In the genomic region with DNA sequence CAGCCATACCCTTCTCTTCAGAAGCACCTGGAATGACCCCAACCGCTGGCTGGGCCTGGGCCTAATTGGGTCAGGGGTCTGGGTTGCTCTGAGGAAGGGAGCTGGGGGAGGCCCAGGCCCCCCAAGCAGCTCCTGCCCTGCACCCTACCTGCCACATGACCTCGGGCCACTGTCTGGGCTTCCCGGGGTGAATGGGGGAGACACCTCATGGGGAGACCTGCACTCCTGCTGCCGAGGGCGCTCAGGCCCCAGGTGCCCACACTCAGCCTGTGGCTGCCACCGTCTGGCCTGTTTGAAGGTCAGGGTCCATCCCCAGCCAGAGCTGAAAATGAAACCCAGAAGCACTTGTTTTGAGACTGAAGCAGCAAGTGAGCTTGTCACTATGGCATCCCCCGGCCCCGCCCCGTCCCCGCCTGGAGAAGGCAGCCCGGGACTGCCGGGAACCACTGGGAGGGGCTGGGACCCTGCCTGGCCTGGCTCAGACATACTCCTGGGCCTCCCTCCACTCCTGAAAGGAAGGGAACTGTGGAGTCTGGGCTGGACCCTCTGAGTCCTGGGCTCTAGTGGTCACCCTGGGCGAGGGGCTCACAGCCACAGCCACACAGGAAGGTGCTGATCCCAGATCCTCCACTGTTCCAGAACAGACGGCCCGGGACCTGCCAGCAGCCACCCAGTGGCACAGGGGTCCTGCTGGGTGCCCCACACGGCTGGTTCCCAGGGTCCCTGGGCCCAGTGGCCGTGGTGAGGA, we compare ENCODE assay signal across 8 cellular contexts. TPM values are rescaled to one million over a fixed set of nuclear protein-coding genes. Genes with fewer than 3 reads are reported as not detected.
DNase-seq lines count a peak whose midpoint lies in the region; ATAC-seq and TF ChIP-seq lines count a peak whose summit lies in the region.
"Had no signal": no experiment of that assay in that cellular context is flagged by ENCODE, and none has a peak within 500 bp of the region (broad histone marks: within the 10 kb centered on the region; RNA-seq: fewer than 3 reads in every experiment).

No MANE protein-coding gene starts in this region.

- peak in 1 of 2 donors; percentile 19 for TF ChIP-seq POLR2A in tibial nerve (IDR thresholded peaks at IDR 0.05)

- H3K4me1 ChIP-seq in tibial nerve, result peaks cover 0 to 59% (median 40%) of the 10 kb centered on the region in 4 donors

- H3K4me3 Mint-ChIP-seq in brain, result peak overlapping the region in 1 of 5 experiments; percentile 42
- H3K4me3 Mint-ChIP-seq: IgD-negative memory B cell had no signal

- TF ChIP-seq CTCF in brain (conservative IDR thresholded peaks at IDR 0.05), result no peak
- TF ChIP-seq CTCF in tibial nerve (IDR thresholded peaks at IDR 0.05), result no peak

- DNase-seq in HuH-7 (ENCODE audit: low spot score) (peak; percentile 99), kidney tubule cell (ENCODE audit: low spot score) (peak; percentile 60), tibial nerve (ENCODE audit: low spot score in 2 of 2) (peak; percentile 54 to 65)
- DNase-seq in activated CD4-positive, alpha-beta T cell treated with anti-CD3 and anti-CD28 coated beads, Interleukin-2, amount 50 U/mL, for 48 hours, result no peak

- no peaks in the 10 kb centered on the region for H3K27me3 ChIP-seq in tibial nerve

- H3K9me3 ChIP-seq in tibial nerve, result no peaks in the 10 kb centered on the region

- H3K27me3 Mint-ChIP-seq in brain, result no peaks in the 10 kb centered on the region
- H3K27me3 Mint-ChIP-seq: IgD-negative memory B cell had no signal

- H3K9me3 Mint-ChIP-seq in brain, result no peaks in the 10 kb centered on the region
- H3K9me3 Mint-ChIP-seq: IgD-negative memory B cell had no signal

- H3K4me1 Mint-ChIP-seq in brain, result peaks cover 21% of the 10 kb centered on the region

- no peaks in the 10 kb centered on the region for H3K36me3 Mint-ChIP-seq in brain
- H3K36me3 Mint-ChIP-seq: IgD-negative memory B cell had no signal

- H3K4me3 ChIP-seq in tibial nerve, result no peak overlapping the region

- no peak for ATAC-seq in GM18909 (IDR thresholded peaks at IDR 0.05; ENCODE audit: poor library complexity, unreplicated experiment)
- no peak for ATAC-seq in HG02588 (IDR thresholded peaks at IDR 0.05; ENCODE audit: unreplicated experiment)

- TF ChIP-seq EP300 in tibial nerve (IDR thresholded peaks at IDR 0.05), result peak; percentile 12 to 63

- H3K36me3 ChIP-seq in tibial nerve, result peaks cover 0 to 35% (median 9%) of the 10 kb centered on the region in 3 donors

- peak overlapping the region; percentile 66 to 94 (median 87) for H3K27ac ChIP-seq in tibial nerve

- H3K27ac Mint-ChIP-seq in brain, result peak overlapping the region in 4 of 5 experiments; percentile 58 to 80 (median 68)
- H3K27ac Mint-ChIP-seq: IgD-negative memory B cell had no signal

- 6 to 20% methylated on average over 10 to 11 of the region's 17 CpGs for WGBS in tibial nerve, 2 donors

RNA-seq across cellular contexts. Expression of gene MICALL2, which starts 7.4 kb away (rescaled TPM):
- polyA plus RNA-seq in brain (ENCODE audit: insufficient read depth, low read depth, low replicate concordance), result 5.1 TPM
- 100 to 1,000 TPM in 2 of 4 donors, 10 to 100 TPM in 2; 67.6 to 153 (median 104) TPM for total RNA-seq in tibial nerve
- polyA plus RNA-seq: IgD-negative memory B cell had no signal

RNA-seq across cellular contexts. Expression of gene INTS1, which starts 37.5 kb away (rescaled TPM):
- polyA plus RNA-seq in brain (ENCODE audit: insufficient read depth, low read depth, low replicate concordance), result 102 TPM
- total RNA-seq in tibial nerve, result 10 to 100 TPM; 45.7 to 81.6 (median 52.3) TPM

Comparison
In these comparisons a context has a peak if more than half of its experiments do, and no peak if none do; other contexts are left out.
1. DNase-seq: peak in HuH-7 (single experiment), kidney tubule cell (single experiment) and tibial nerve (2 of 2); none in activated CD4-positive, alpha-beta T cell treated with anti-CD3 and anti-CD28 coated beads, Interleukin-2, amount 50 U/mL, for 48 hours (0 of 2).